Comparison of ENCODE assay signal across 7 cellular contexts in the genomic region with DNA sequence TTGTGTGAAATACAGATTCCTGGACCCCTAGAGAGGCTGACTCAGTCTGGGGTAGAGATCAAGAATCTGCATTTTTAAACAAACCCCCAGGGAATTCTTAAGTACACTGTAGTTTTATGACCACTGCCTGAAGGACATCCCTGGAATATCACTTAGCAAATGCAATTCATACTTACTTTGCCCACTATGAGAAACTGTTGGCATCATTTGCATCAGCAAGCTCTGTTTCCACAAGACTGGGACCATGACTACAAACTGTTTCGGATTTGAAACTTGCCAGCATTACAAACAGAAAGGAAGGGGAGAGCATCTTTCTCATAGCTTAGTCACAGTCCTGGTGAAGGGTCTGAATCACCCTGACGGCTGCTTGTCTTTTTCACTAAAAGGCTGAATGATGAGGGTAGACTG.
DNase-seq lines count a peak whose midpoint lies in the region; ATAC-seq lines count a peak whose summit lies in the region.

No MANE protein-coding gene starts in this region.

- DNase-seq in RKO (ENCODE audit: low spot score) = peak; percentile 94
- DNase-seq in stimulated activated CD4-positive, alpha-beta T cell treated with anti-CD3 and anti-CD28 coated beads, Interleukin-2, amount 100 ng/mL, for 48 hours = peak; percentile 13 to 19

- ATAC-seq in GM21529 (IDR thresholded peaks at IDR 0.05; ENCODE audit: unreplicated experiment) = peak; percentile 53
- peak; percentile 29 for ATAC-seq in esophagus mucosa
- ATAC-seq in GM19324 (IDR thresholded peaks at IDR 0.05; ENCODE audit: low FRiP score, unreplicated experiment) = no peak
- ATAC-seq in HG03565 (IDR thresholded peaks at IDR 0.05; ENCODE audit: unreplicated experiment) = no peak
- no peak for ATAC-seq in GM21825 (IDR thresholded peaks at IDR 0.05; ENCODE audit: unreplicated experiment)

Comparison
In these comparisons a context has a peak if more than half of its experiments do, and no peak if none do; other contexts are left out.
1. ATAC-seq: peak in GM21529 (single experiment) and esophagus mucosa (single experiment); none in GM19324 (single experiment), HG03565 (single experiment) and GM21825 (single experiment).